In the genomic region with DNA sequence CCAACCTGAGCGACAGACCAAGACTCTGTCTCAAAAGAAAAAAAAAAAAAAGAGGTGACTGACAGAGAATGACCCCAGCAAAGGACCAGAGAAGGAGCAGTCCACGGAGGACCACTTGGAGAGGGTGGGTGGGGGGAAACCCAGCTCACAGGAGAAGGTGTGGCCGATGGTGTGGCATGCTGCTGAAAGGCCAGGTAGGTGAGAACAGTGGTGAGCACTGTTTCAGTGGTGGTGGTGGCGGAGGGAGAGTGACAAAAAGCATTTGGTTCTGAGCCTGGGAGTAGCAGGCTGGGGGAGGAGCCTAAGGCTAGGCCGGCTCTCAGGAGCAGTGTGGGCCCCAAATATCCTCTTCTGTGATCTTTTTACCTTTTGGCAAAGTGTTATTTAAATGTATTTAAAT, we compare ENCODE assay signal across 14 cellular contexts.
DNase-seq lines count a peak whose midpoint lies in the region; TF ChIP-seq lines count a peak whose summit lies in the region.
"Had no signal": no experiment of that assay in that cellular context is flagged by ENCODE, and none has a peak within 500 bp of the region (broad histone marks: within the 10 kb centered on the region; RNA-seq: fewer than 3 reads in every experiment).

No MANE protein-coding gene starts in this region.

- peaks cover 5% of the 10 kb centered on the region; the same call in 1 of the 2 replicates for H3K27me3 ChIP-seq in MM.1S (replicated peaks; ENCODE audit: insufficient read depth, low read length)
- H3K27me3 ChIP-seq: right lobe of liver, upper lobe of right lung had no signal

- no peak overlapping the region for H3K27ac ChIP-seq in MM.1S (ENCODE audit: low read length)
- H3K27ac ChIP-seq: right lobe of liver, upper lobe of right lung had no signal

- no peak overlapping the region for H3K9ac ChIP-seq in MM.1S (ENCODE audit: low read length)

- no peak overlapping the region for H3K4me3 ChIP-seq in MM.1S (ENCODE audit: low read length)
- H3K4me3 ChIP-seq: right lobe of liver, upper lobe of right lung had no signal

- no peaks in the 10 kb centered on the region for H3K9me3 Mint-ChIP-seq in T-helper 1 cell treated with Interleukin-12 subunit alpha and Interleukin-12 subunit beta and Interleukin-4 antibody, amounts not matched to agents 30 μg/mL and 1 μg/mL, for 36 hours
- peaks cover 6% of the 10 kb centered on the region for H3K9me3 Mint-ChIP-seq in activated naive CD8-positive, alpha-beta T cell treated with anti-CD3 and anti-CD28 coated beads for 36 hours
- H3K9me3 Mint-ChIP-seq in neural crest cell = no peaks in the 10 kb centered on the region

- H3K27me3 Mint-ChIP-seq in T-helper 1 cell treated with Interleukin-12 subunit alpha and Interleukin-12 subunit beta and Interleukin-4 antibody, amounts not matched to agents 30 μg/mL and 1 μg/mL, for 36 hours (ENCODE audit: low read depth) = peaks cover 40% of the 10 kb centered on the region
- H3K27me3 Mint-ChIP-seq in activated naive CD8-positive, alpha-beta T cell treated with anti-CD3 and anti-CD28 coated beads for 36 hours = no peaks in the 10 kb centered on the region
- no peaks in the 10 kb centered on the region for H3K27me3 Mint-ChIP-seq in neural crest cell (ENCODE audit: low read depth)

- peaks cover 9% of the 10 kb centered on the region for H3F3A ChIP-seq in MM.1S (ENCODE audit: insufficient read depth, low read length)

- no peaks in the 10 kb centered on the region for H3K9me2 ChIP-seq in MM.1S (replicated peaks; ENCODE audit: insufficient read depth, low read length)

- H3K4me1 Mint-ChIP-seq in T-helper 1 cell treated with Interleukin-12 subunit alpha and Interleukin-12 subunit beta and Interleukin-4 antibody, amounts not matched to agents 30 μg/mL and 1 μg/mL, for 36 hours (ENCODE audit: low read depth) = peaks cover 45% of the 10 kb centered on the region
- peaks cover 66% of the 10 kb centered on the region for H3K4me1 Mint-ChIP-seq in activated naive CD8-positive, alpha-beta T cell treated with anti-CD3 and anti-CD28 coated beads for 36 hours
- peaks cover 63% of the 10 kb centered on the region for H3K4me1 Mint-ChIP-seq in neural crest cell

- peak overlapping the region; percentile 58 for H3K27ac Mint-ChIP-seq in T-helper 1 cell treated with Interleukin-12 subunit alpha and Interleukin-12 subunit beta and Interleukin-4 antibody, amounts not matched to agents 30 μg/mL and 1 μg/mL, for 36 hours
- H3K27ac Mint-ChIP-seq in activated naive CD8-positive, alpha-beta T cell treated with anti-CD3 and anti-CD28 coated beads for 36 hours = peak overlapping the region; percentile 100
- peak overlapping the region; percentile 94 for H3K27ac Mint-ChIP-seq in neural crest cell (ENCODE audit: unreplicated experiment)

- 0 out of 2 replicates have a peak, but pooled peaks cover 4% of the 10 kb centered on the region for H3K4me1 ChIP-seq in MM.1S (ENCODE audit: low read length)

- no peaks in the 10 kb centered on the region for H3K36me3 ChIP-seq in MM.1S (replicated peaks; ENCODE audit: insufficient read depth, low read length)
- H3K36me3 ChIP-seq: right lobe of liver, upper lobe of right lung had no signal

- H3K9me3 ChIP-seq in MM.1S (replicated peaks; ENCODE audit: insufficient read depth, low read length) = no peaks in the 10 kb centered on the region
- H3K9me3 ChIP-seq: right lobe of liver, upper lobe of right lung had no signal

- H2AFZ ChIP-seq in MM.1S (ENCODE audit: low read length) = no peak overlapping the region

- no peak overlapping the region for H3K4me2 ChIP-seq in MM.1S (ENCODE audit: low read depth, low read length)

- no peaks in the 10 kb centered on the region for H4K20me1 ChIP-seq in MM.1S (ENCODE audit: insufficient read depth, low read length)

- H3K4me3 Mint-ChIP-seq in T-helper 1 cell treated with Interleukin-12 subunit alpha and Interleukin-12 subunit beta and Interleukin-4 antibody, amounts not matched to agents 30 μg/mL and 1 μg/mL, for 36 hours = no peak overlapping the region
- H3K4me3 Mint-ChIP-seq in activated naive CD8-positive, alpha-beta T cell treated with anti-CD3 and anti-CD28 coated beads for 36 hours = peak overlapping the region; percentile 53
- H3K4me3 Mint-ChIP-seq in neural crest cell = no peak overlapping the region

- DNase-seq in T-helper 1 cell (no peak), neural crest cell (ENCODE audit: low read depth, low spot score) (no peak), MV-4-11 (lab: John Stamatoyannopoulos, UW) (no peak), MM.1S (no peak), NCI-H526 (lab: John Stamatoyannopoulos, UW) (no peak)
- peak; percentile 65 for DNase-seq in activated naive CD8-positive, alpha-beta T cell treated with anti-CD3 and anti-CD28 coated beads for 36 hours
- DNase-seq: 8988T; effector CD8-positive, alpha-beta T cell; foreskin melanocyte; NCI-H187; right lobe of liver; upper lobe of right lung had no signal

- TF ChIP-seq POLR2A in GM19193 (IDR thresholded peaks at IDR 0.05; ENCODE audit: extremely low read depth, insufficient read depth, insufficient read length) = peak; percentile 47

- no peaks in the 10 kb centered on the region for H3K36me3 Mint-ChIP-seq in T-helper 1 cell treated with Interleukin-12 subunit alpha and Interleukin-12 subunit beta and Interleukin-4 antibody, amounts not matched to agents 30 μg/mL and 1 μg/mL, for 36 hours (ENCODE audit: low read depth)
- H3K36me3 Mint-ChIP-seq in activated naive CD8-positive, alpha-beta T cell treated with anti-CD3 and anti-CD28 coated beads for 36 hours = peaks cover 22% of the 10 kb centered on the region
- H3K36me3 Mint-ChIP-seq in neural crest cell (ENCODE audit: low read depth) = no peaks in the 10 kb centered on the region

- no peaks in the 10 kb centered on the region for H3K79me2 ChIP-seq in MM.1S (ENCODE audit: low read length)

- TF ChIP-seq CTCF in neural crest cell (conservative IDR thresholded peaks at IDR 0.05) (no peak), MM.1S (IDR thresholded peaks at IDR 0.05; ENCODE audit: low read length) (no peak)
